21 cellular contexts compared by ENCODE assay signal in the genomic region with DNA sequence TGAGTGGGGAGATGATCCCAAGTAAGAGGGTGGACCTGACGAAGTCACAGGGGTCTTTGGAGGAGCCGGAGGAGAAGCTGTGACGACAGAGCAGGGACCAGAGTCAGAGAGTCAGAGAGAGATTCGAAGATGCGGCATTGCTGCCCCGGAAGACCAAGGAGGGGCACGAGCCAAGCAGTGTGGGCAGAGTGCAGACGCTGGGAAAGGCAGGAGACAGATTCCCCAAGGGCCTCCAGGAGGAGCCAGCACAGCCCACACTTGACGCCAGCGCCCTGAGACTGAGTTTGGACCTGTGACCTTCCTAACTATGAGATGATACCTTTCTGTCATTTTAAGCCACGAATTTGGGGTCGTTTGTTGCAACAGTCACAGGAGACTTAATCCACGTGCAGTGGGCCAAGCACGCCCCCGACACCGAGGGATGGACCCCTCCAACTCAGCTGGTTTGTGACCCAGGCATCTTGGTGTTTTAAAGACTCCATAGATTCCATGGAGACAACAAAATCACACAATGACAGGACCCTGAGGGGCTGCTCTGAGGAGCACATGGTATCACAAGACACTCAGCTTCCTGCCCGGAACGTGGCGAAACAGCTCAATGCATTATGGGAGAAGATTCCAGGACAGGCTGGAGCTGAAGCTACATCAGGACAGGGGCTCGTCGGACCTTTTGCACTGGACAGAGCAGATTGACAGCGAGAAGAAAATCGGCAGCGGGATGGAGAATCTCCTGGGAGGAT. TPM values are rescaled to one million over a fixed set of nuclear protein-coding genes. Genes with fewer than 3 reads are reported as not detected.
"Had no signal": no experiment of that assay in that cellular context is flagged by ENCODE, and none has a peak within 500 bp of the region (broad histone marks: within the 10 kb centered on the region; RNA-seq: fewer than 3 reads in every experiment).

No MANE protein-coding gene starts in this region.

- H3K9me3 Mint-ChIP-seq: activated naive CD4-positive, alpha-beta T cell treated with anti-CD3 and anti-CD28 coated beads, Interleukin-2, amount 50 U/mL, for 24 hours had no signal

- H3K27me3 ChIP-seq: colonic mucosa, right lobe of liver had no signal

- DNase-seq: activated CD4-positive, alpha-beta T cell treated with anti-CD3 and anti-CD28 coated beads, Interleukin-2, amount 50 U/mL, for 1 hour; activated effector memory CD4-positive, alpha-beta T cell treated with Interleukin-2 at 50 U/mL for 16 hours; amniotic stem cell; caudate nucleus; colonic mucosa; hypothalamus; kidney glomerular epithelial cell had no signal

- H3K9me3 ChIP-seq: colonic mucosa, right lobe of liver, thoracic aorta had no signal

- H3K27ac ChIP-seq: esophagus muscularis mucosa, right lobe of liver, thoracic aorta had no signal

- H3K4me3 Mint-ChIP-seq: activated naive CD4-positive, alpha-beta T cell treated with anti-CD3 and anti-CD28 coated beads, Interleukin-2, amount 50 U/mL, for 24 hours had no signal

- H3K36me3 ChIP-seq: colonic mucosa, esophagus muscularis mucosa, right lobe of liver, thoracic aorta had no signal

- ATAC-seq: activated CD4-positive, CD25-positive, alpha-beta regulatory T cell treated with anti-CD3 and anti-CD28 coated beads, Interleukin-2, amount 50 U/mL, for 24 hours had no signal

- H3K27me3 Mint-ChIP-seq: activated naive CD4-positive, alpha-beta T cell treated with anti-CD3 and anti-CD28 coated beads, Interleukin-2, amount 50 U/mL, for 24 hours had no signal

- H3K4me3 ChIP-seq: colonic mucosa, esophagus muscularis mucosa, right lobe of liver, thoracic aorta had no signal

- H3K4me1 ChIP-seq: colonic mucosa, esophagus muscularis mucosa, right lobe of liver had no signal

RNA-seq across cellular contexts. Expression of gene TFF1, which starts 11.0 kb away (rescaled TPM):
- total RNA-seq: activated CD8-positive, alpha-beta memory T cell treated with anti-CD3 and anti-CD28 coated beads for 36 hours; esophagus muscularis mucosa; glomerular endothelial cell; liver; mesenteric fat pad; myocyte; osteocyte; pulmonary artery endothelial cell; right lobe of liver; urinary bladder had no signal
- polyA plus RNA-seq: liver, neural cell, urinary bladder had no signal

RNA-seq across cellular contexts. Expression of gene TMPRSS3, which starts 18.5 kb away (rescaled TPM):
- total RNA-seq: esophagus muscularis mucosa, glomerular endothelial cell, mesenteric fat pad, myocyte, osteocyte, pulmonary artery endothelial cell, thoracic aorta, urinary bladder had no signal
- polyA plus RNA-seq: urinary bladder had no signal

RNA-seq across cellular contexts. Expression of gene UBASH3A, which starts 26.3 kb away (rescaled TPM):
- total RNA-seq: glomerular endothelial cell, myocyte, osteocyte, pulmonary artery endothelial cell had no signal
- polyA plus RNA-seq: neural cell had no signal

RNA-seq across cellular contexts. Expression of gene TFF2, which starts 26.6 kb away (rescaled TPM):
- total RNA-seq: activated CD8-positive, alpha-beta memory T cell treated with anti-CD3 and anti-CD28 coated beads for 36 hours; esophagus muscularis mucosa; glomerular endothelial cell; liver; mesenteric fat pad; myocyte; osteocyte; pulmonary artery endothelial cell; urinary bladder had no signal
- polyA plus RNA-seq: neural cell, urinary bladder had no signal
